11 cellular contexts compared by ENCODE assay signal in genomic region chr2:215973954-215974699, GRCh38. TPM values are rescaled to one million over a fixed set of nuclear protein-coding genes. Genes with fewer than 3 reads are reported as not detected.
DNase-seq lines count a peak whose midpoint lies in the region; ATAC-seq and TF ChIP-seq lines count a peak whose summit lies in the region.
"Had no signal": no experiment of that assay in that cellular context is flagged by ENCODE, and none has a peak within 500 bp of the region (broad histone marks: within the 10 kb centered on the region; RNA-seq: fewer than 3 reads in every experiment).

No MANE protein-coding gene starts in this region.

- WGBS in heart left ventricle, 4 donors: 47 to 63% (median 57%) methylated on average over 6 of the region's 6 CpGs

- H3K9me3 ChIP-seq in heart left ventricle (peaks cover 0 to 4% (median 0%) of the 10 kb centered on the region in 12 donors), left ventricle myocardium inferior (replicated peaks) (peaks cover 6% of the 10 kb centered on the region)

- H3K36me3 Mint-ChIP-seq in activated naive CD4-positive, alpha-beta T cell treated with anti-CD3 and anti-CD28 coated beads for 36 hours (ENCODE audit: low read depth): peaks cover 16% of the 10 kb centered on the region

- CTCF ChIA-PET in activated naive CD4-positive, alpha-beta T cell treated with anti-CD3 and anti-CD28 coated beads for 36 hours (lab: Charles Lee): no interaction called here

- H3K4me3 ChIP-seq in heart left ventricle: no peak overlapping the region
- H3K4me3 ChIP-seq in left ventricle myocardium inferior: no peak overlapping the region

- no peak overlapping the region for H3K27ac Mint-ChIP-seq in activated naive CD4-positive, alpha-beta T cell treated with anti-CD3 and anti-CD28 coated beads for 36 hours
- H3K27ac Mint-ChIP-seq: activated naive CD8-positive, alpha-beta T cell; T-helper 2 cell treated with Interferon-gamma antibody and Interleukin-4, amounts not matched to agents 5 μg/mL and 100 μg/mL, for 36 hours had no signal

- H3K36me3 ChIP-seq in heart left ventricle (no peaks in the 10 kb centered on the region), left ventricle myocardium inferior (no peaks in the 10 kb centered on the region)

- peaks cover 15% of the 10 kb centered on the region for H3K4me1 Mint-ChIP-seq in activated naive CD4-positive, alpha-beta T cell treated with anti-CD3 and anti-CD28 coated beads for 36 hours (ENCODE audit: low read depth)

- no peaks in the 10 kb centered on the region for H3K27me3 Mint-ChIP-seq in activated naive CD4-positive, alpha-beta T cell treated with anti-CD3 and anti-CD28 coated beads for 36 hours (ENCODE audit: low read depth)
- H3K27me3 Mint-ChIP-seq: activated naive CD8-positive, alpha-beta T cell had no signal

- DNase-seq in heart left ventricle: no peak
- no peak for DNase-seq in left ventricle myocardium inferior
- peak; percentile 50 for DNase-seq in SKM-1 (lab: John Stamatoyannopoulos, UW; ENCODE audit: unreplicated experiment)
- DNase-seq in iris pigment epithelial cell (ENCODE audit: low read depth): peak; percentile 72
- DNase-seq in cerebellar nuclear complex (lab: John Stamatoyannopoulos, UW): no peak
- DNase-seq in activated naive CD4-positive, alpha-beta T cell treated with anti-CD3 and anti-CD28 coated beads for 36 hours: no peak
- no peak for DNase-seq in NCI-H526 treated with DMSO at 0.1 percent for 48 hours (lab: John Stamatoyannopoulos, UW)
- no peak for DNase-seq in occipital lobe (lab: John Stamatoyannopoulos, UW)
- DNase-seq: head of caudate nucleus had no signal

- peak in 3 of 4 donors; percentile 64 to 78 (median 67) for ATAC-seq in heart left ventricle

- peaks cover 0 to 10% (median 0%) of the 10 kb centered on the region in 12 donors for H3K4me1 ChIP-seq in heart left ventricle
- peaks cover 16% of the 10 kb centered on the region for H3K4me1 ChIP-seq in left ventricle myocardium inferior

- intact Hi-C loops in heart left ventricle (cut with DNase I) (no loop called here), left ventricle myocardium inferior (cut with micrococcal nuclease) (no loop called here)
- intact Hi-C loops in activated naive CD4-positive, alpha-beta T cell treated with anti-CD3 and anti-CD28 coated beads for 36 hours (cut with micrococcal nuclease): no loop called here

- no peak overlapping the region for H3K4me3 Mint-ChIP-seq in activated naive CD4-positive, alpha-beta T cell treated with anti-CD3 and anti-CD28 coated beads for 36 hours
- H3K4me3 Mint-ChIP-seq: activated naive CD8-positive, alpha-beta T cell; T-helper 2 cell treated with Interferon-gamma antibody and Interleukin-4, amounts not matched to agents 5 μg/mL and 100 μg/mL, for 36 hours had no signal

- H3K27me3 ChIP-seq in heart left ventricle (no peaks in the 10 kb centered on the region), left ventricle myocardium inferior (ENCODE audit: low read depth) (no peaks in the 10 kb centered on the region)

- peaks cover 3% of the 10 kb centered on the region for H3K9me3 Mint-ChIP-seq in activated naive CD4-positive, alpha-beta T cell treated with anti-CD3 and anti-CD28 coated beads for 36 hours
- H3K9me3 Mint-ChIP-seq: T-helper 2 cell treated with Interferon-gamma antibody and Interleukin-4, amounts not matched to agents 5 μg/mL and 100 μg/mL, for 36 hours had no signal

- no peak for TF ChIP-seq CTCF in heart left ventricle (IDR thresholded peaks at IDR 0.05)
- TF ChIP-seq CTCF in left ventricle myocardium inferior (IDR thresholded peaks at IDR 0.05; ENCODE audit: borderline replicate concordance): no peak

- no peak overlapping the region for H3K27ac ChIP-seq in heart left ventricle
- H3K27ac ChIP-seq in left ventricle myocardium inferior (replicated peaks): no peak overlapping the region

- TF ChIP-seq POLR2A in heart left ventricle (IDR thresholded peaks at IDR 0.05): no peak

RNA-seq across cellular contexts. Expression of gene MREG, which starts 39.2 kb away (rescaled TPM):
- total RNA-seq in heart left ventricle (1 to 10 TPM in 1 of 9 donors, under 1 TPM in 7, not detected in 1; 0.16 to 2.4 (median 0.40) TPM), left ventricle myocardium inferior (0.22 TPM), occipital lobe (2.5 TPM)
- polyA plus RNA-seq in heart left ventricle: under 1 TPM; 0.14 to 0.23 TPM
- total RNA-seq in activated naive CD4-positive, alpha-beta T cell treated with anti-CD3 and anti-CD28 coated beads for 36 hours: 1 to 10 TPM; 3.1 to 3.9 TPM

Comparison
In these comparisons a context has a peak if more than half of its experiments do, and no peak if none do; other contexts are left out.
1. DNase-seq: peak in SKM-1 (single experiment) and iris pigment epithelial cell (single experiment); none in heart left ventricle (0 of 5), left ventricle myocardium inferior (single experiment), cerebellar nuclear complex (0 of 2), activated naive CD4-positive, alpha-beta T cell treated with anti-CD3 and anti-CD28 coated beads for 36 hours (single experiment), NCI-H526 treated with DMSO at 0.1 percent for 48 hours (single experiment) and occipital lobe (single experiment).